3 cellular contexts compared by ENCODE assay signal in genomic region chr12:129161511-129161910, GRCh38.
"Had no signal": no experiment of that assay in that cellular context is flagged by ENCODE, and none has a peak within 500 bp of the region (broad histone marks: within the 10 kb centered on the region; RNA-seq: fewer than 3 reads in every experiment).

No MANE protein-coding gene starts in this region.

- DNase-seq: GDM1, GF-D8 had no signal

- ATAC-seq: GM12878 had no signal
